In the genomic region with DNA sequence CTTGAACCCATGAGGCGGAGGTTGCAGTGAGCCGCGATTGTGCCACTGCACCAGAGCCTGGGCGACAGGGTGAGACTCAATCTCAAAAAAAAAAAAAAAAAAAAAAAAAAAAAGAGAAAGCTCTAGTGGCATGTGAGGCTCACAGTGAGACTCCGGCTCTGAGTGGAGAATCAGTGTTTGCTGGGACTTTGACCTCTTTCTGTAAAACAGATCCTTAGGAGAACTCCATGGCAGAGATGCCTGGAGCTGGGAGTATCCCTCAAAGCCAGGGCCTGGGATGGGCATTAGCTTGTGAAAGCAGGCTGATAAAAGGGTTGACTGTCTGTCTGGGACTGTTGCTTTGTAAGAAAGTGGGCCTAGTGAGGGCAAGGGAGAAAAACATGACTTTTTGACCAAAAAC, we compare ENCODE assay signal across 24 cellular contexts. TPM values are rescaled to one million over a fixed set of nuclear protein-coding genes. Genes with fewer than 3 reads are reported as not detected.
DNase-seq lines count a peak whose midpoint lies in the region; ATAC-seq, FAIRE-seq and TF ChIP-seq lines count a peak whose summit lies in the region.
"Had no signal": no experiment of that assay in that cellular context is flagged by ENCODE, and none has a peak within 500 bp of the region (broad histone marks: within the 10 kb centered on the region; RNA-seq: fewer than 3 reads in every experiment).

No MANE protein-coding gene starts in this region.

- POLR2A ChIA-PET in A549 (lab: Yijun Ruan, JAX): interaction anchor here (0.5 to 0.7 kb wide), 3 partner anchors 12 to 163 kb away, joined by 4 to 8 read pairs (median 5); no protein-coding TSS in a partner anchor
- POLR2A ChIA-PET in HEK293T (lab: Yijun Ruan, JAX): no interaction called here

- peak overlapping the region in 5 of 6 donors; percentile 37 to 72 (median 64) for H3K27ac Mint-ChIP-seq in immature natural killer cell
- H3K27ac Mint-ChIP-seq in progenitor cell of endocrine pancreas: peak overlapping the region; percentile 22

- H3K36me3 Mint-ChIP-seq in immature natural killer cell (peaks cover 0 to 4% (median 4%) of the 10 kb centered on the region in 3 donors), progenitor cell of endocrine pancreas (ENCODE audit: insufficient read depth) (peaks cover 5% of the 10 kb centered on the region)

- CTCF ChIA-PET in A549 (lab: Yijun Ruan, JAX): interaction anchor here (1.0 to 1.4 kb wide), 3 partner anchors 8 to 13 kb away, joined by 3 read pairs; no protein-coding TSS in a partner anchor
- CTCF ChIA-PET in HEK293T (lab: Yijun Ruan, JAX): no interaction called here

- H3K27me3 Mint-ChIP-seq in immature natural killer cell (ENCODE audit: low read depth in 3 of 3) (peaks cover 0 to 6% (median 0%) of the 10 kb centered on the region in 3 donors), progenitor cell of endocrine pancreas (no peaks in the 10 kb centered on the region)

- no peaks in the 10 kb centered on the region for H3K36me3 ChIP-seq in esophagus squamous epithelium
- H3K36me3 ChIP-seq: BE2C had no signal

- 90% methylated on average over 5 of the region's 5 CpGs for WGBS in A549 (ENCODE audit: missing lambda C conversion rate)
- 96 to 97% methylated on average over 3 to 5 of the region's 5 CpGs for WGBS in esophagus squamous epithelium, 2 donors

- H3K4me1 Mint-ChIP-seq in immature natural killer cell: peaks cover 6 to 15% of the 10 kb centered on the region in 2 donors
- H3K4me1 Mint-ChIP-seq in progenitor cell of endocrine pancreas (ENCODE audit: low read depth): peaks cover 4% of the 10 kb centered on the region

- H3K4me3 Mint-ChIP-seq in immature natural killer cell (no peak overlapping the region), progenitor cell of endocrine pancreas (ENCODE audit: low read depth) (no peak overlapping the region)

- intact Hi-C loops in esophagus squamous epithelium (cut with DNase I): no loop called here

- ATAC-seq in A549: peak; percentile 39 to 60; a peak in 3 of 6 replicates
- ATAC-seq in HG02938 (IDR thresholded peaks at IDR 0.05; ENCODE audit: unreplicated experiment): no peak
- ATAC-seq: GM12878 had no signal

- H3K27ac ChIP-seq in A549: no peak overlapping the region
- no peak overlapping the region for H3K27ac ChIP-seq in esophagus squamous epithelium
- H3K27ac ChIP-seq: GM23248, KMS-11, RWPE1 had no signal

- DNase-seq in A549 (ENCODE audit: low read depth in 1 of 2, low spot score in 1 of 2) (no peak), HEK293T (ENCODE audit: extremely low spot score) (no peak), immature natural killer cell (no peak), progenitor cell of endocrine pancreas (ENCODE audit: low spot score, unreplicated experiment) (no peak), NCI-H2107 treated with DMSO at 0.1 percent for 48 hours (lab: John Stamatoyannopoulos, UW; ENCODE audit: unreplicated experiment) (no peak), esophagus squamous epithelium (lab: John Stamatoyannopoulos, UW) (no peak)
- DNase-seq: BE2C, DND-41, GM23248, HCEC 1CT, IMR-90, NCI-H1092 treated with DMSO at 0.1 percent for 48 hours, NCI-H1436 treated with DMSO at 0.1 percent for 48 hours, NCI-H1930, NCI-H2227 treated with DMSO at 0.1 percent for 48 hours, NCI-H510A, NCI-H748 treated with DMSO at 0.1 percent for 48 hours, SHP77 treated with DMSO at 0.1 percent for 48 hours, SK-N-SH had no signal

- H3K4me1 ChIP-seq in A549 (0 out of 3 replicates have a peak, but pooled peaks cover 4% of the 10 kb centered on the region), esophagus squamous epithelium (no peaks in the 10 kb centered on the region)
- H3K4me1 ChIP-seq: BE2C had no signal

- H3K4me3 ChIP-seq in A549 (no peak overlapping the region), esophagus squamous epithelium (no peak overlapping the region)
- H3K4me3 ChIP-seq: GM12878, GM23248 had no signal

- no peaks in the 10 kb centered on the region for H3K27me3 ChIP-seq in esophagus squamous epithelium
- H3K27me3 ChIP-seq: BE2C had no signal

- TF ChIP-seq EP300 in A549 (IDR thresholded peaks at IDR 0.05): no peak

- H3K9me3 ChIP-seq in A549 (no peaks in the 10 kb centered on the region), esophagus squamous epithelium (no peaks in the 10 kb centered on the region)
- H3K9me3 ChIP-seq: BE2C, SK-N-SH had no signal

- no peak overlapping the region for H3K4me2 ChIP-seq in A549
- H3K4me2 ChIP-seq: KMS-11, SK-N-SH had no signal

- FAIRE-seq in A549 (lab: Jason Lieb, UNC): no peak
- FAIRE-seq: A204.1, GM12878 had no signal

- no peak for TF ChIP-seq POLR2A in A549 (IDR thresholded peaks at IDR 0.05; ENCODE audit: low read length)
- no peak for TF ChIP-seq POLR2A in esophagus squamous epithelium (IDR thresholded peaks at IDR 0.05)

- no peak for TF ChIP-seq RAD21 in A549 (conservative IDR thresholded peaks at IDR 0.05 in 1 of 2, IDR thresholded peaks at IDR 0.05 in 1 of 2)

- TF ChIP-seq CTCF in A549 (IDR thresholded peaks at IDR 0.05): no peak
- no peak for TF ChIP-seq CTCF in progenitor cell of endocrine pancreas (IDR thresholded peaks at IDR 0.05; ENCODE audit: unreplicated experiment)
- TF ChIP-seq CTCF in esophagus squamous epithelium (IDR thresholded peaks at IDR 0.05): no peak

- no peaks in the 10 kb centered on the region for H3K9me3 Mint-ChIP-seq in immature natural killer cell
- peaks cover 3% of the 10 kb centered on the region for H3K9me3 Mint-ChIP-seq in progenitor cell of endocrine pancreas (ENCODE audit: low read depth)

TF ChIP-seq in A549, 52 proteins besides CTCF, POLR2A, EP300 and RAD21:
- TF ChIP-seq EHF (CRISPR knock-in tag; IDR thresholded peaks at IDR 0.05) (no peak), JUN (IDR thresholded peaks at IDR 0.05) (no peak), TFCP2L1 (CRISPR knock-in tag; IDR thresholded peaks at IDR 0.05) (no peak)

TF ChIP-seq in HEK293T, 16 proteins besides CTCF, POLR2A, EP300 and RAD21:
- 0 out of 2 replicates have a peak, but pooled peaks have one; percentile 14 for TF ChIP-seq ZNF384 (IDR thresholded peaks at IDR 0.05)
- no peak for TF ChIP-seq NFRKB (IDR thresholded peaks at IDR 0.05)

RNA-seq across cellular contexts. Expression of a gene that starts 46.4 kb away (rescaled TPM):
- polyA plus RNA-seq in A549 (2011; rRNA removed): 292 and 296 TPM in 2 replicates
- polyA plus RNA-seq in A549 (2012; cell fraction: cytosol; rRNA removed): 159 and 197 TPM in 2 replicates
- polyA plus RNA-seq in A549 (2012; cell fraction: nucleus; rRNA removed): 173 and 216 TPM in 2 replicates
- polyA plus RNA-seq in A549 (2017; fragmentation: RNase III; extraction: RNeasy Plus Mini Kit Qiagen cat#74134 plus additional on column Dnase treatment): 188 to 208 TPM (median 188 TPM) in 3 replicates
- polyA minus RNA-seq in A549 (2011; rRNA and poly(A)+ RNA removed): 290 and 357 TPM in 2 replicates
- 100 to 1,000 TPM; 155 to 223 (median 221) TPM for polyA plus RNA-seq in immature natural killer cell
- total RNA-seq in progenitor cell of endocrine pancreas: 226 and 240 TPM in 2 replicates
- total RNA-seq in esophagus squamous epithelium: 100 to 1,000 TPM; 101 to 181 (median 137) TPM

RNA-seq across cellular contexts. Expression of a gene that starts 48.0 kb away (rescaled TPM):
- 228 and 235 TPM in 2 replicates for polyA plus RNA-seq in A549 (2011; rRNA removed)
- polyA plus RNA-seq in A549 (2012; cell fraction: cytosol; rRNA removed): 127 and 157 TPM in 2 replicates
- 74.8 and 102 TPM in 2 replicates for polyA plus RNA-seq in A549 (2012; cell fraction: nucleus; rRNA removed)
- polyA plus RNA-seq in A549 (2017; fragmentation: RNase III; extraction: RNeasy Plus Mini Kit Qiagen cat#74134 plus additional on column Dnase treatment): 186 to 195 TPM (median 194 TPM) in 3 replicates
- 234 and 271 TPM in 2 replicates for polyA minus RNA-seq in A549 (2011; rRNA and poly(A)+ RNA removed)
- 100 to 1,000 TPM in 1 of 3 donors, 10 to 100 TPM in 2; 82.1 to 136 (median 96.4) TPM for polyA plus RNA-seq in immature natural killer cell
- 110 and 113 TPM in 2 replicates for total RNA-seq in progenitor cell of endocrine pancreas
- total RNA-seq in esophagus squamous epithelium: 100 to 1,000 TPM in 1 of 4 donors, 10 to 100 TPM in 3; 53.5 to 148 (median 70.3) TPM

RNA-seq across cellular contexts. Expression of a gene that starts 54.4 kb away (rescaled TPM):
- polyA plus RNA-seq in A549 (2011; rRNA removed) (36.9 and 49.6 TPM in 2 replicates), A549 (2017; fragmentation: RNase III; extraction: RNeasy Plus Mini Kit Qiagen cat#74134 plus additional on column Dnase treatment) (36.3 to 43.8 TPM (median 38.2 TPM) in 3 replicates), immature natural killer cell (10 to 100 TPM in 2 of 3 donors, 1 to 10 TPM in 1; 9.8 to 18.5 (median 12.0) TPM)
- 15.5 and 15.7 TPM in 2 replicates for polyA plus RNA-seq in A549 (2012; cell fraction: cytosol; rRNA removed)
- polyA plus RNA-seq in A549 (2012; cell fraction: nucleus; rRNA removed): 17.4 and 19.9 TPM in 2 replicates
- 17.9 and 19.5 TPM in 2 replicates for polyA minus RNA-seq in A549 (2011; rRNA and poly(A)+ RNA removed)
- total RNA-seq in progenitor cell of endocrine pancreas (39.1 TPM in 2 replicates), esophagus squamous epithelium (10 to 100 TPM in 1 of 4 donors, 1 to 10 TPM in 3; 3.6 to 14.7 (median 9.1) TPM)
